1 cellular context compared by ENCODE assay signal in the genomic region with DNA sequence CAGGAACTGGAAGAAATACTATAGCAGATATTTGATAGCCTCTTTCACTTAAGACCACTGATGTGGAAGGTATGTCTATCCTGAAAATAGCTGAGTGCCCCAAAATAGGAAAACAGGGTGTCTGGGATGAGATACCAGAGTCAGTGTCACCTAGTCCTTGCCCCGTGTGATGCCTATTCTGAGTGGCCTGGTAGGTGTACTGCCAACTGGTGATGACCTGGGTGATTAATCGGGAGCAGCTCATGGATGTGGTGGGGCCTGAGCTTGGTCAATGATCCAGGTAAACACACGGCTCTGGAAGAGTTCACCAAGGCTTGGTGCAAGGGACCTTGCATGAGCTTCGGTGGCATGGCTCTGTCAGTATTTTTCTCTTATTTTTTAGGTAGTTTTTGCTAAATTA.
TF ChIP-seq lines count a peak whose summit lies in the region.

No MANE protein-coding gene starts in this region.

TF ChIP-seq in A549, 52 proteins besides CTCF, POLR2A, EP300 and RAD21 (continued from another document):
- TF ChIP-seq, protein P1, sequence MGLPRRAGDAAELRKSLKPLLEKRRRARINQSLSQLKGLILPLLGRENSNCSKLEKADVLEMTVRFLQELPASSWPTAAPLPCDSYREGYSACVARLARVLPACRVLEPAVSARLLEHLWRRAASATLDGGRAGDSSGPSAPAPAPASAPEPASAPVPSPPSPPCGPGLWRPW (IDR thresholded peaks at IDR 0.05), result no peak
- TF ChIP-seq, protein P2, sequence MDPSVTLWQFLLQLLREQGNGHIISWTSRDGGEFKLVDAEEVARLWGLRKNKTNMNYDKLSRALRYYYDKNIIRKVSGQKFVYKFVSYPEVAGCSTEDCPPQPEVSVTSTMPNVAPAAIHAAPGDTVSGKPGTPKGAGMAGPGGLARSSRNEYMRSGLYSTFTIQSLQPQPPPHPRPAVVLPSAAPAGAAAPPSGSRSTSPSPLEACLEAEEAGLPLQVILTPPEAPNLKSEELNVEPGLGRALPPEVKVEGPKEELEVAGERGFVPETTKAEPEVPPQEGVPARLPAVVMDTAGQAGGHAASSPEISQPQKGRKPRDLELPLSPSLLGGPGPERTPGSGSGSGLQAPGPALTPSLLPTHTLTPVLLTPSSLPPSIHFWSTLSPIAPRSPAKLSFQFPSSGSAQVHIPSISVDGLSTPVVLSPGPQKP (IDR thresholded peaks at IDR 0.05; ENCODE audit: low read depth, low read length), result no peak
- TF ChIP-seq EHF (CRISPR knock-in tag; IDR thresholded peaks at IDR 0.05), result no peak
- no peak for TF ChIP-seq ZSCAN20 (CRISPR knock-in tag; IDR thresholded peaks at IDR 0.05)
- TF ChIP-seq FOXS1 (CRISPR knock-in tag; IDR thresholded peaks at IDR 0.05), result no peak
- TF ChIP-seq, protein P3, sequence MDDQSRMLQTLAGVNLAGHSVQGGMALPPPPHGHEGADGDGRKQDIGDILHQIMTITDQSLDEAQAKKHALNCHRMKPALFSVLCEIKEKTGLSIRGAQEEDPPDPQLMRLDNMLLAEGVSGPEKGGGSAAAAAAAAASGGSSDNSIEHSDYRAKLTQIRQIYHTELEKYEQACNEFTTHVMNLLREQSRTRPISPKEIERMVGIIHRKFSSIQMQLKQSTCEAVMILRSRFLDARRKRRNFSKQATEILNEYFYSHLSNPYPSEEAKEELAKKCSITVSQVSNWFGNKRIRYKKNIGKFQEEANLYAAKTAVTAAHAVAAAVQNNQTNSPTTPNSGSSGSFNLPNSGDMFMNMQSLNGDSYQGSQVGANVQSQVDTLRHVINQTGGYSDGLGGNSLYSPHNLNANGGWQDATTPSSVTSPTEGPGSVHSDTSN (IDR thresholded peaks at IDR 0.05), result no peak
- no peak for TF ChIP-seq CHD4 (IDR thresholded peaks at IDR 0.05; ENCODE audit: borderline replicate concordance)
- no peak for TF ChIP-seq TFCP2L1 (CRISPR knock-in tag; IDR thresholded peaks at IDR 0.05)
- no peak for TF ChIP-seq SREBF2 (IDR thresholded peaks at IDR 0.05)
